Comparison of ENCODE assay signal across 20 cellular contexts in genomic region chr9:134891713-134892112, GRCh38. TPM values are rescaled to one million over a fixed set of nuclear protein-coding genes. Genes with fewer than 3 reads are reported as not detected.
DNase-seq lines count a peak whose midpoint lies in the region; ATAC-seq and TF ChIP-seq lines count a peak whose summit lies in the region.
"Had no signal": no experiment of that assay in that cellular context is flagged by ENCODE, and none has a peak within 500 bp of the region (broad histone marks: within the 10 kb centered on the region; RNA-seq: fewer than 3 reads in every experiment).

No MANE protein-coding gene starts in this region.

- WGBS in neuronal stem cell (ENCODE audit: extremely low coverage in 2 of 2, insufficient read length in 2 of 2, insufficient replicate concordance in 1 of 2), 2 donors = no CpG with 5 or more reads among the region's 5 CpGs

- H2BK12ac ChIP-seq in neuronal stem cell (ENCODE audit: low read length) = no peak overlapping the region

- H3K9me3 ChIP-seq in neuronal stem cell (replicated peaks in 1 of 2; ENCODE audit: control insufficient read depth in 2 of 2, insufficient read depth in 1 of 2, low read depth in 1 of 2, low read length in 2 of 2) (peaks cover 0 to 13% of the 10 kb centered on the region in 2 donors), upper lobe of right lung (no peaks in the 10 kb centered on the region)
- H3K9me3 ChIP-seq: BE2C had no signal

- H3K4me3 Mint-ChIP-seq in activated CD4-positive, alpha-beta memory T cell treated with anti-CD3 and anti-CD28 coated beads, Interleukin-2, amount 10 ng/mL, durations not matched to agents 7 days and 5 days = no peak overlapping the region
- H3K4me3 Mint-ChIP-seq in activated CD4-positive, alpha-beta memory T cell treated with anti-CD3 and anti-CD28 coated beads for 36 hours = no peak overlapping the region
- H3K4me3 Mint-ChIP-seq in dendritic cell treated with granulocyte-macrophage colony-stimulating factor and Interleukin-4, amounts not matched to agents 40 ng/mL and 50 ng/mL, for 4 days = no peak overlapping the region
- H3K4me3 Mint-ChIP-seq: CD8-positive, alpha-beta memory T cell had no signal

- no peaks in the 10 kb centered on the region for H3K4me1 ChIP-seq in neuronal stem cell (ENCODE audit: control insufficient read depth in 2 of 2, insufficient read depth in 1 of 2, low read depth in 1 of 2, low read length in 2 of 2)
- H3K4me1 ChIP-seq in upper lobe of right lung = peaks cover 18% of the 10 kb centered on the region

- H3K36me3 ChIP-seq in neuronal stem cell (replicated peaks in 1 of 2; ENCODE audit: control insufficient read depth in 2 of 2, insufficient read depth in 2 of 2, low read length in 2 of 2) (peaks cover 0 to 1% of the 10 kb centered on the region in 2 donors), upper lobe of right lung (no peaks in the 10 kb centered on the region)
- H3K36me3 ChIP-seq: BE2C had no signal

- H2AK5ac ChIP-seq in neuronal stem cell (ENCODE audit: low read depth, low read length) = peak overlapping the region; percentile 27

- no peaks in the 10 kb centered on the region for H3K9me3 Mint-ChIP-seq in activated CD4-positive, alpha-beta memory T cell treated with anti-CD3 and anti-CD28 coated beads, Interleukin-2, amount 10 ng/mL, durations not matched to agents 7 days and 5 days
- no peaks in the 10 kb centered on the region for H3K9me3 Mint-ChIP-seq in activated CD4-positive, alpha-beta memory T cell treated with anti-CD3 and anti-CD28 coated beads for 36 hours
- peaks cover 6% of the 10 kb centered on the region for H3K9me3 Mint-ChIP-seq in dendritic cell treated with granulocyte-macrophage colony-stimulating factor and Interleukin-4, amounts not matched to agents 40 ng/mL and 50 ng/mL, for 4 days
- H3K9me3 Mint-ChIP-seq: CD8-positive, alpha-beta memory T cell had no signal

- no peak overlapping the region for H2BK5ac ChIP-seq in neuronal stem cell (ENCODE audit: low read length)

- no peak overlapping the region for H3K18ac ChIP-seq in neuronal stem cell (ENCODE audit: low read length)

- H3K4me1 Mint-ChIP-seq in activated CD4-positive, alpha-beta memory T cell treated with anti-CD3 and anti-CD28 coated beads, Interleukin-2, amount 10 ng/mL, durations not matched to agents 7 days and 5 days = no peaks in the 10 kb centered on the region
- H3K4me1 Mint-ChIP-seq in activated CD4-positive, alpha-beta memory T cell treated with anti-CD3 and anti-CD28 coated beads for 36 hours (ENCODE audit: low read depth) = no peaks in the 10 kb centered on the region
- peaks cover 52% of the 10 kb centered on the region for H3K4me1 Mint-ChIP-seq in dendritic cell treated with granulocyte-macrophage colony-stimulating factor and Interleukin-4, amounts not matched to agents 40 ng/mL and 50 ng/mL, for 4 days (ENCODE audit: low read depth)
- H3K4me1 Mint-ChIP-seq: CD8-positive, alpha-beta memory T cell had no signal

- H2BK15ac ChIP-seq in neuronal stem cell (ENCODE audit: low read length) = no peak overlapping the region

- no peak overlapping the region for H4K91ac ChIP-seq in neuronal stem cell (ENCODE audit: low read depth, low read length, poor library complexity)

- H3K4ac ChIP-seq in neuronal stem cell (ENCODE audit: low read length) = no peak overlapping the region

- DNase-seq in activated CD4-positive, alpha-beta memory T cell treated with anti-CD3 and anti-CD28 coated beads, Interleukin-2, amount 10 ng/mL, durations not matched to agents 7 days and 5 days = peak; percentile 5
- DNase-seq in activated CD4-positive, alpha-beta memory T cell treated with anti-CD3 and anti-CD28 coated beads for 36 hours = no peak
- DNase-seq in neuronal stem cell (ENCODE audit: low spot score) (no peak), upper lobe of right lung (peak; percentile 31), iPS-NIHi7 (ENCODE audit: extremely low spot score) (no peak), SKM-1 treated with dmso at 0.1 percent for 144 hours (lab: John Stamatoyannopoulos, UW; ENCODE audit: unreplicated experiment) (no peak), DMS53 treated with DMSO at 0.1 percent for 48 hours (lab: John Stamatoyannopoulos, UW; ENCODE audit: unreplicated experiment) (no peak)
- DNase-seq: 8988T; BE2C; CD8-positive, alpha-beta memory T cell; GF-D8; GM23248; KBM-7; NCI-H1417 treated with DMSO at 0.1 percent for 48 hours; NCI-H2029; NCI-H774; PC-3 had no signal

- no peak overlapping the region for H4K8ac ChIP-seq in neuronal stem cell (ENCODE audit: low read depth, low read length)

- no peak overlapping the region for H3K27ac ChIP-seq in neuronal stem cell (replicated peaks; ENCODE audit: low read length)
- no peak overlapping the region for H3K27ac ChIP-seq in upper lobe of right lung
- H3K27ac ChIP-seq: GM23248, RWPE1 had no signal

- H3K79me1 ChIP-seq in neuronal stem cell (ENCODE audit: low read depth, low read length) = no peaks in the 10 kb centered on the region

- no peak overlapping the region for H2AFZ ChIP-seq in neuronal stem cell (ENCODE audit: low read length)
- H2AFZ ChIP-seq: GM23248 had no signal

- no peak overlapping the region for H3K4me2 ChIP-seq in neuronal stem cell (ENCODE audit: insufficient read depth, low read length, poor library complexity, severe bottlenecking)

- peaks cover 0 to 9% (median 0%) of the 10 kb centered on the region in 3 experiments for H3K27me3 ChIP-seq in neuronal stem cell (ENCODE audit: control insufficient read depth in 3 of 3, insufficient read depth in 3 of 3, low read depth in 1 of 3, low read length in 3 of 3)
- no peaks in the 10 kb centered on the region for H3K27me3 ChIP-seq in upper lobe of right lung
- H3K27me3 ChIP-seq: BE2C had no signal

- peak overlapping the region; percentile 15 for H3K14ac ChIP-seq in neuronal stem cell (ENCODE audit: low read length)

- H3K4me3 ChIP-seq in neuronal stem cell (ENCODE audit: low read length in 2 of 2) = no peak overlapping the region
- H3K4me3 ChIP-seq in upper lobe of right lung = no peak overlapping the region
- H3K4me3 ChIP-seq: GM23248 had no signal

- POLR2A ChIA-PET in activated CD4-positive, alpha-beta memory T cell treated with anti-CD3 and anti-CD28 coated beads, Interleukin-2, amount 10 ng/mL, durations not matched to agents 7 days and 5 days (lab: Charles Lee) = no interaction called here
- POLR2A ChIA-PET in activated CD4-positive, alpha-beta memory T cell treated with anti-CD3 and anti-CD28 coated beads for 36 hours (lab: Charles Lee) = no interaction called here

- CTCF ChIA-PET in activated CD4-positive, alpha-beta memory T cell treated with anti-CD3 and anti-CD28 coated beads, Interleukin-2, amount 10 ng/mL, durations not matched to agents 7 days and 5 days (lab: Charles Lee) = no interaction called here
- CTCF ChIA-PET in activated CD4-positive, alpha-beta memory T cell treated with anti-CD3 and anti-CD28 coated beads for 36 hours (lab: Charles Lee) = no interaction called here

- no peak overlapping the region for H3K23ac ChIP-seq in neuronal stem cell (ENCODE audit: low read depth, low read length, poor library complexity)

- no peaks in the 10 kb centered on the region for H3K36me3 Mint-ChIP-seq in activated CD4-positive, alpha-beta memory T cell treated with anti-CD3 and anti-CD28 coated beads, Interleukin-2, amount 10 ng/mL, durations not matched to agents 7 days and 5 days (ENCODE audit: low read depth)
- no peaks in the 10 kb centered on the region for H3K36me3 Mint-ChIP-seq in activated CD4-positive, alpha-beta memory T cell treated with anti-CD3 and anti-CD28 coated beads for 36 hours
- H3K36me3 Mint-ChIP-seq in dendritic cell treated with granulocyte-macrophage colony-stimulating factor and Interleukin-4, amounts not matched to agents 40 ng/mL and 50 ng/mL, for 4 days (ENCODE audit: low read depth) = peaks cover 5% of the 10 kb centered on the region
- H3K36me3 Mint-ChIP-seq: CD8-positive, alpha-beta memory T cell had no signal

- intact Hi-C loops in activated CD4-positive, alpha-beta memory T cell treated with anti-CD3 and anti-CD28 coated beads for 36 hours (cut with micrococcal nuclease) = no loop called here
- intact Hi-C loops in dendritic cell treated with granulocyte-macrophage colony-stimulating factor and Interleukin-4, amounts not matched to agents 40 ng/mL and 50 ng/mL, for 4 days (cut with micrococcal nuclease) = no loop called here
- intact Hi-C loops in upper lobe of right lung (cut with DNase I) = no loop called here

- H3K9ac ChIP-seq in neuronal stem cell (ENCODE audit: low read depth, low read length, poor library complexity) = no peak overlapping the region
- H3K9ac ChIP-seq: GM23248 had no signal

- H3K27me3 Mint-ChIP-seq in activated CD4-positive, alpha-beta memory T cell treated with anti-CD3 and anti-CD28 coated beads, Interleukin-2, amount 10 ng/mL, durations not matched to agents 7 days and 5 days = no peaks in the 10 kb centered on the region
- peaks cover 22% of the 10 kb centered on the region for H3K27me3 Mint-ChIP-seq in activated CD4-positive, alpha-beta memory T cell treated with anti-CD3 and anti-CD28 coated beads for 36 hours
- peaks cover 76% of the 10 kb centered on the region for H3K27me3 Mint-ChIP-seq in dendritic cell treated with granulocyte-macrophage colony-stimulating factor and Interleukin-4, amounts not matched to agents 40 ng/mL and 50 ng/mL, for 4 days

- H3K27ac Mint-ChIP-seq in activated CD4-positive, alpha-beta memory T cell treated with anti-CD3 and anti-CD28 coated beads, Interleukin-2, amount 10 ng/mL, durations not matched to agents 7 days and 5 days = no peak overlapping the region
- H3K27ac Mint-ChIP-seq in activated CD4-positive, alpha-beta memory T cell treated with anti-CD3 and anti-CD28 coated beads for 36 hours = no peak overlapping the region
- H3K27ac Mint-ChIP-seq in dendritic cell treated with granulocyte-macrophage colony-stimulating factor and Interleukin-4, amounts not matched to agents 40 ng/mL and 50 ng/mL, for 4 days = peak overlapping the region; percentile 12
- H3K27ac Mint-ChIP-seq: CD8-positive, alpha-beta memory T cell had no signal

- ATAC-seq in upper lobe of right lung = no peak
- ATAC-seq: PC-3 had no signal

- no peak for TF ChIP-seq CTCF in upper lobe of right lung (IDR thresholded peaks at IDR 0.05)

- H2BK120ac ChIP-seq in neuronal stem cell (ENCODE audit: low read depth, low read length) = no peak overlapping the region

RNA-seq across cellular contexts. Expression of gene FCN2, which starts 11.1 kb away (rescaled TPM):
- not detected for total RNA-seq in activated CD4-positive, alpha-beta memory T cell treated with anti-CD3 and anti-CD28 coated beads, Interleukin-2, amount 10 ng/mL, durations not matched to agents 7 days and 5 days
- not detected for total RNA-seq in activated CD4-positive, alpha-beta memory T cell treated with anti-CD3 and anti-CD28 coated beads for 36 hours
- polyA plus RNA-seq in neuronal stem cell (2013, experiment 1 of 2) = not detected
- not detected for polyA plus RNA-seq in neuronal stem cell (2013, experiment 2 of 2)
- total RNA-seq in upper lobe of right lung = not detected
- total RNA-seq: CD8-positive, alpha-beta memory T cell; GM23248; NCI-H460; PC-3 had no signal
- polyA plus RNA-seq: CD8-positive, alpha-beta memory T cell; GM23248 had no signal

RNA-seq across cellular contexts. Expression of gene FCN1, which starts 26.0 kb away (rescaled TPM):
- not detected for total RNA-seq in activated CD4-positive, alpha-beta memory T cell treated with anti-CD3 and anti-CD28 coated beads, Interleukin-2, amount 10 ng/mL, durations not matched to agents 7 days and 5 days
- not detected for total RNA-seq in activated CD4-positive, alpha-beta memory T cell treated with anti-CD3 and anti-CD28 coated beads for 36 hours
- polyA plus RNA-seq in neuronal stem cell (2013, experiment 1 of 2) = not detected
- not detected for polyA plus RNA-seq in neuronal stem cell (2013, experiment 2 of 2)
- total RNA-seq in upper lobe of right lung = 63.0 TPM
- total RNA-seq: GM23248, NCI-H460, PC-3 had no signal
- polyA plus RNA-seq: CD8-positive, alpha-beta memory T cell; GM23248 had no signal

Comparison
In these comparisons a context has a peak if more than half of its experiments do, and no peak if none do; other contexts are left out.
1. DNase-seq: peak in activated CD4-positive, alpha-beta memory T cell treated with anti-CD3 and anti-CD28 coated beads, Interleukin-2, amount 10 ng/mL, durations not matched to agents 7 days and 5 days (single experiment) and upper lobe of right lung (single experiment); none in activated CD4-positive, alpha-beta memory T cell treated with anti-CD3 and anti-CD28 coated beads for 36 hours (single experiment), neuronal stem cell (single experiment), iPS-NIHi7 (single experiment), SKM-1 treated with dmso at 0.1 percent for 144 hours (single experiment) and DMS53 treated with DMSO at 0.1 percent for 48 hours (single experiment).
2. RNA of gene FCN1, which starts 26.0 kb away (total RNA-seq): 63.0 TPM in upper lobe of right lung (single experiment); not detected in activated CD4-positive, alpha-beta memory T cell treated with anti-CD3 and anti-CD28 coated beads, Interleukin-2, amount 10 ng/mL, durations not matched to agents 7 days and 5 days and not detected in activated CD4-positive, alpha-beta memory T cell treated with anti-CD3 and anti-CD28 coated beads for 36 hours; every median in the first group is over 10 times any median in the second.